Comparison of ENCODE assay signal across 17 cellular contexts in the genomic region with DNA sequence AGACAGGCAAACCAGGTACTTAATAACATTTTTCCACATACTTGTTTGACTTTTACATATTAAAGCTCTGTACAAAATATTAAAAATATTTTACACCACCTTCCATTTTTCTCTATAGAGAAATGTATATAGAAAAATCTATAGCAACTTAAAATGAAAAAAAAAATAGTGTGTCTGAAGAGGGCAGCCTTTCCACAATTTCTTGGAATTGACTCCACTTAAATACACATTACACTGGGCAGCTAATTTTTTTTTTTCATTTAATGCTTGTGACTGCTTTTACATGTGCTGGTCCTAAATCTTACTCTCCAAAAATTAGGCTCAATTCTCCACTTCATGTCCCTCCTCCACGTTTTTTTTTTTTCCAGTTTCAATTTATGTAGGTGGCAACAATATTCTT.
DNase-seq lines count a peak whose midpoint lies in the region; ATAC-seq, FAIRE-seq and TF ChIP-seq lines count a peak whose summit lies in the region.
"Had no signal": no experiment of that assay in that cellular context is flagged by ENCODE, and none has a peak within 500 bp of the region (broad histone marks: within the 10 kb centered on the region; RNA-seq: fewer than 3 reads in every experiment).

No MANE protein-coding gene starts in this region.

- POLR2A ChIA-PET in PC-3 (lab: Charles Lee; ENCODE audit: unreplicated experiment) (no interaction called here), endothelial cell of umbilical vein (lab: Charles Lee) (no interaction called here)

- H3K9me3 ChIP-seq in PC-3 (ENCODE audit: low read length) (no peaks in the 10 kb centered on the region), endothelial cell of umbilical vein (replicated peaks; ENCODE audit: control insufficient read depth, insufficient read depth, low read length) (no peaks in the 10 kb centered on the region)
- H3K9me3 ChIP-seq: body of pancreas, lower lobe of right lung, thoracic aorta had no signal

- intact Hi-C loops in PC-3 (cut with micrococcal nuclease) (loop anchor here (1.0 to 10.0 kb wide), 4 partner anchors 213 to 1151 kb away; partner anchors contain the start of gene RBMS3), endothelial cell of umbilical vein (cut with micrococcal nuclease) (no loop called here)

- CTCF ChIA-PET in PC-3 (lab: Charles Lee) = interaction anchor here (0.6 to 0.7 kb wide), 2 partner anchors 99 to 301 kb away, joined by 3 to 6 read pairs; no protein-coding TSS in a partner anchor
- CTCF ChIA-PET in endothelial cell of umbilical vein (lab: Charles Lee) = interaction anchor here (0.6 to 1.9 kb wide), 11 partner anchors 8 to 1345 kb away, joined by 3 to 9 read pairs (median 4); no protein-coding TSS in a partner anchor

- no peaks in the 10 kb centered on the region for H3K9me1 ChIP-seq in endothelial cell of umbilical vein (replicated peaks; ENCODE audit: control insufficient read depth, extremely low read depth, insufficient read depth, low read length)

- dilution Hi-C loops in endothelial cell of umbilical vein (cut with MboI; ENCODE audit: extremely low pct_ligation_motif_present, low sequenced_read_pairs) = no loop called here

- ATAC-seq in PC-3 = peak; percentile 67
- no peak for ATAC-seq in HG03175 (IDR thresholded peaks at IDR 0.05; ENCODE audit: unreplicated experiment)
- ATAC-seq: body of pancreas, lower lobe of right lung had no signal

- BruUV-seq in PC-3 (replicated peaks; lab: Mats Ljungman, UMichigan) = no TSS peak
- BruUV-seq in endothelial cell of umbilical vein (replicated peaks; lab: Mats Ljungman, UMichigan) = no TSS peak

- no peaks in the 10 kb centered on the region for H3K9me2 ChIP-seq in PC-3 (replicated peaks; ENCODE audit: low read length)

- H2AFZ ChIP-seq in PC-3 (ENCODE audit: low read length) (no peak overlapping the region), endothelial cell of umbilical vein (ENCODE audit: low read depth, low read length) (no peak overlapping the region)

- TF ChIP-seq POLR2A in endothelial cell of umbilical vein (IDR thresholded peaks at IDR 0.05; ENCODE audit: low read depth, low read length) = no peak

- no peak overlapping the region for H3K4me3 ChIP-seq in PC-3 (ENCODE audit: low read length)
- H3K4me3 ChIP-seq in endothelial cell of umbilical vein (replicated peaks in 1 of 3; ENCODE audit: insufficient read depth in 1 of 3, low read depth in 1 of 3, low read length in 3 of 3) = no peak overlapping the region
- H3K4me3 ChIP-seq: body of pancreas, lower lobe of right lung, thoracic aorta had no signal

- TF ChIP-seq CTCF in PC-3 (conservative IDR thresholded peaks at IDR 0.05; ENCODE audit: low read depth, low read length) = peak; percentile 58
- no peak for TF ChIP-seq CTCF in endothelial cell of umbilical vein (IDR thresholded peaks at IDR 0.05; ENCODE audit: extremely low read depth in 1 of 2, insufficient read depth in 1 of 2, low read depth in 1 of 2, low read length in 2 of 2)

- H3K27me3 ChIP-seq in PC-3 (ENCODE audit: low read length) = no peaks in the 10 kb centered on the region
- H3K27me3 ChIP-seq in endothelial cell of umbilical vein (ENCODE audit: control insufficient read depth in 2 of 2, insufficient read depth in 2 of 2, low read length in 2 of 2) = peaks cover 1 to 3% of the 10 kb centered on the region in 2 experiments
- H3K27me3 ChIP-seq: body of pancreas had no signal

- no peak for FAIRE-seq in endothelial cell of umbilical vein (lab: Jason Lieb, UNC)

- peaks cover 5% of the 10 kb centered on the region; the same call in 1 of the 2 replicates for H3K4me1 ChIP-seq in PC-3 (ENCODE audit: insufficient read depth, low read length)
- H3K4me1 ChIP-seq in endothelial cell of umbilical vein (ENCODE audit: control insufficient read depth, extremely low read depth, insufficient read depth, low read length) = no peaks in the 10 kb centered on the region
- H3K4me1 ChIP-seq: body of pancreas, lower lobe of right lung had no signal

- H3K27ac ChIP-seq in PC-3 (ENCODE audit: low read length) (no peak overlapping the region), endothelial cell of umbilical vein (ENCODE audit: insufficient read depth, low read depth, low read length) (no peak overlapping the region)
- H3K27ac ChIP-seq: body of pancreas, lower lobe of right lung, thoracic aorta had no signal

- H3K4me2 ChIP-seq in PC-3 (ENCODE audit: low read length) (no peak overlapping the region), endothelial cell of umbilical vein (ENCODE audit: insufficient read depth, low read length) (no peak overlapping the region)

- no peak overlapping the region for H3K9ac ChIP-seq in PC-3 (ENCODE audit: low read length)
- H3K9ac ChIP-seq in endothelial cell of umbilical vein (replicated peaks; ENCODE audit: extremely low read depth, insufficient read depth, low read length) = no peak overlapping the region

- no peaks in the 10 kb centered on the region for H4K20me1 ChIP-seq in PC-3 (ENCODE audit: low read length)
- H4K20me1 ChIP-seq in endothelial cell of umbilical vein (replicated peaks; ENCODE audit: control insufficient read depth, extremely low read depth, insufficient read depth, low read length) = no peaks in the 10 kb centered on the region

- H3K36me3 ChIP-seq in PC-3 (ENCODE audit: low read depth, low read length) (no peaks in the 10 kb centered on the region), endothelial cell of umbilical vein (ENCODE audit: control insufficient read depth in 2 of 2, extremely low read depth in 1 of 2, insufficient read depth in 2 of 2, low read length in 2 of 2) (no peaks in the 10 kb centered on the region)
- H3K36me3 ChIP-seq: lower lobe of right lung, thoracic aorta had no signal

- H3K79me2 ChIP-seq in PC-3 (ENCODE audit: low read length) (no peaks in the 10 kb centered on the region), endothelial cell of umbilical vein (ENCODE audit: control insufficient read depth, insufficient read depth, low read length) (no peaks in the 10 kb centered on the region)

- DNase-seq in DMS53 (lab: John Stamatoyannopoulos, UW) (peak; percentile 6), DMS53 treated with DMSO at 0.1 percent for 48 hours (lab: John Stamatoyannopoulos, UW; ENCODE audit: unreplicated experiment) (no peak), PC-3 (peak; percentile 46), endothelial cell of umbilical vein (ENCODE audit: low read depth, low spot score) (peak; percentile 19), renal cortical epithelial cell (ENCODE audit: low read depth) (peak; percentile 18), NCI-H1092 treated with DMSO at 0.1 percent for 48 hours (lab: John Stamatoyannopoulos, UW) (no peak), cortex of kidney (lab: John Stamatoyannopoulos, UW) (no peak)
- DNase-seq: 8988T; activated CD4-positive, alpha-beta T cell treated with anti-CD3 and anti-CD28 coated beads, Interleukin-2, amount 10 ng/mL, durations not matched to agents 24 days and 14 days; body of pancreas; endodermal cell; KBM-7; lower lobe of right lung; NCI-H2029; nucleus accumbens had no signal

- H3F3A ChIP-seq in PC-3 (ENCODE audit: low read length, unreplicated experiment) = no peaks in the 10 kb centered on the region

TF ChIP-seq in endothelial cell of umbilical vein, 7 proteins besides CTCF, POLR2A, EP300 and RAD21:
- TF ChIP-seq FOS (IDR thresholded peaks at IDR 0.05; ENCODE audit: borderline replicate concordance, insufficient read depth, low read length) = no peak
- no peak for TF ChIP-seq MYC (IDR thresholded peaks at IDR 0.05; ENCODE audit: low read depth, low read length)
- TF ChIP-seq, protein P1, sequence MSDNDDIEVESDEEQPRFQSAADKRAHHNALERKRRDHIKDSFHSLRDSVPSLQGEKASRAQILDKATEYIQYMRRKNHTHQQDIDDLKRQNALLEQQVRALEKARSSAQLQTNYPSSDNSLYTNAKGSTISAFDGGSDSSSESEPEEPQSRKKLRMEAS (IDR thresholded peaks at IDR 0.05; ENCODE audit: insufficient read depth, insufficient read length) = no peak
- TF ChIP-seq GATA2 (IDR thresholded peaks at IDR 0.05; ENCODE audit: insufficient read depth, insufficient read length, low read depth, low read length) = no peak
- no peak for TF ChIP-seq POLR2AphosphoS5 (IDR thresholded peaks at IDR 0.05; ENCODE audit: insufficient read depth, low read depth, low read length)
- no peak for TF ChIP-seq JUN (IDR thresholded peaks at IDR 0.05; ENCODE audit: borderline replicate concordance, insufficient read depth, insufficient read length, low read depth)
- TF ChIP-seq EZH2 (IDR thresholded peaks at IDR 0.05; ENCODE audit: borderline replicate concordance, low read depth, low read length, severe bottlenecking) = no peak

Comparison
In these comparisons a context has a peak if more than half of its experiments do, and no peak if none do; other contexts are left out.
1. DNase-seq: peak in DMS53 (single experiment), PC-3 (single experiment), endothelial cell of umbilical vein (single experiment) and renal cortical epithelial cell (single experiment); none in DMS53 treated with DMSO at 0.1 percent for 48 hours (single experiment), NCI-H1092 treated with DMSO at 0.1 percent for 48 hours (single experiment) and cortex of kidney (single experiment).